Comparison of ENCODE assay signal across 8 cellular contexts in genomic region chr10:70053212-70053895, GRCh38. TPM values are rescaled to one million over a fixed set of nuclear protein-coding genes. Genes with fewer than 3 reads are reported as not detected.
DNase-seq lines count a peak whose midpoint lies in the region; ATAC-seq, FAIRE-seq and TF ChIP-seq lines count a peak whose summit lies in the region.

No MANE protein-coding gene starts in this region.

- H3K27ac Mint-ChIP-seq in stimulated activated naive CD8-positive, alpha-beta T cell treated with anti-CD3 and anti-CD28 coated beads, Interleukin-15, Interleukin-2, amounts not matched to agents 100 ng/mL and 50 ng/mL, for 24 hours = no peak overlapping the region

- H3K27me3 ChIP-seq in bronchial epithelial cell (ENCODE audit: control insufficient read depth, insufficient read depth, low read length) (no peaks in the 10 kb centered on the region), layer of hippocampus (ENCODE audit: control insufficient read depth, insufficient read depth, low read length) (peaks cover 5% of the 10 kb centered on the region)

- DNase-seq in AG10803 (ENCODE audit: low read depth) (peak; percentile 10), HTR-8/SVneo (ENCODE audit: insufficient read length, low spot score) (peak; percentile 19), bronchial epithelial cell (ENCODE audit: low read depth) (no peak), NCI-H446 (lab: John Stamatoyannopoulos, UW) (no peak)

- no peaks in the 10 kb centered on the region for H3K36me3 Mint-ChIP-seq in stimulated activated naive CD8-positive, alpha-beta T cell treated with anti-CD3 and anti-CD28 coated beads, Interleukin-15, Interleukin-2, amounts not matched to agents 100 ng/mL and 50 ng/mL, for 24 hours (ENCODE audit: low read depth)

- no peaks in the 10 kb centered on the region for H3K36me3 ChIP-seq in bronchial epithelial cell (ENCODE audit: control insufficient read depth, insufficient read depth, low read length)

- H3K9me3 Mint-ChIP-seq in stimulated activated naive CD8-positive, alpha-beta T cell treated with anti-CD3 and anti-CD28 coated beads, Interleukin-15, Interleukin-2, amounts not matched to agents 100 ng/mL and 50 ng/mL, for 24 hours = no peaks in the 10 kb centered on the region

- peaks cover 6% of the 10 kb centered on the region for H3K4me1 Mint-ChIP-seq in stimulated activated naive CD8-positive, alpha-beta T cell treated with anti-CD3 and anti-CD28 coated beads, Interleukin-15, Interleukin-2, amounts not matched to agents 100 ng/mL and 50 ng/mL, for 24 hours (ENCODE audit: low read depth)

- H3K27me3 Mint-ChIP-seq in stimulated activated naive CD8-positive, alpha-beta T cell treated with anti-CD3 and anti-CD28 coated beads, Interleukin-15, Interleukin-2, amounts not matched to agents 100 ng/mL and 50 ng/mL, for 24 hours = peaks cover 65% of the 10 kb centered on the region

- ATAC-seq in GM18873 (IDR thresholded peaks at IDR 0.05; ENCODE audit: low FRiP score, unreplicated experiment) = no peak
- ATAC-seq in GM21619 (IDR thresholded peaks at IDR 0.05; ENCODE audit: unreplicated experiment) = no peak

- FAIRE-seq in HTR-8/SVneo (lab: Jason Lieb, UNC) = no peak
- FAIRE-seq in bronchial epithelial cell (lab: Jason Lieb, UNC) = no peak

- H3K4me3 Mint-ChIP-seq in stimulated activated naive CD8-positive, alpha-beta T cell treated with anti-CD3 and anti-CD28 coated beads, Interleukin-15, Interleukin-2, amounts not matched to agents 100 ng/mL and 50 ng/mL, for 24 hours = peak overlapping the region; percentile 81

- H3K27ac ChIP-seq in layer of hippocampus (ENCODE audit: low read depth, low read length) = peak overlapping the region; percentile 21

- H3K4me3 ChIP-seq in AG10803 (ENCODE audit: low read length) (peak overlapping the region; percentile 67), bronchial epithelial cell (ENCODE audit: low read depth, low read length) (peak overlapping the region; percentile 74)

- TF ChIP-seq CTCF in AG10803 (conservative IDR thresholded peaks at IDR 0.05; ENCODE audit: low read length) (no peak), bronchial epithelial cell (IDR thresholded peaks at IDR 0.05; ENCODE audit: insufficient read depth, low read length, severe bottlenecking) (no peak)

RNA-seq across cellular contexts. Expression of gene MACROH2A2, which starts 0.7 kb away (rescaled TPM):
- total RNA-seq in bronchial epithelial cell = 11.3 and 11.5 TPM in 2 replicates

Comparison
In these comparisons a context has a peak if more than half of its experiments do, and no peak if none do; other contexts are left out.
1. DNase-seq: peak in AG10803 (single experiment) and HTR-8/SVneo (single experiment); none in bronchial epithelial cell (single experiment) and NCI-H446 (0 of 2).